ENCODE assay signal across 12 cellular contexts in the genomic region with DNA sequence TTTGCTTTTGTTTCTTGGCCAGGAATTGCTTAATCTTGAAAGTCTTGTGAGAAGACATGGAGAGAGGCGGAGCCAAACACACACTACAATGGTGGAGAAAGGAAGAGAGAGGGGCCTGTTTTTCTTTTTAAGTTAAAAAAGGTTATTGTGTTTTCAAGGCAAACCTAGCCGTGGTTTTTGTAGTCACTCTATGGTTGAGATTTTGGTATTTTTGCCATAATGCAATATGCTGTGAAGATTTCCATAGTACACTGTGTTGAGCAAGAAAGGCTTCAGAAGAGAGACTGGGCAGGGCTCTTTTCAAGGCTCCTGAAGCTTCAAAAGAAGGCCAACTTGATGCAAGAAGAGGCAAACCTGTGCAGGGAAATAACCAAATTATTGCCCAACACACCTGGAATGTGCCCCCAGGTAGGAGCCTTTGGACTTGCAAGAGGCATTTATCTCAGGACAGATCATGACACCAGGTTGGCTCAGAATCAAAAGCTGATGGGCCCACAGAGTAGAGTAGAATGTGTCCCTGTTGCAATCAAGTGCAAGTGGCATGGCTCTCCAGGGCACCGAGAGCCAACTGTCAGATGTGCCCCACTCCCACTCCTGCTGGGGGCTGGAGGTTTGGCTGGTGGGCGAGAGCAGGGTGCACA. TPM values are rescaled to one million over a fixed set of nuclear protein-coding genes. Genes with fewer than 3 reads are reported as not detected.
DNase-seq lines count a peak whose midpoint lies in the region; ATAC-seq and TF ChIP-seq lines count a peak whose summit lies in the region.
"Had no signal": no experiment of that assay in that cellular context is flagged by ENCODE, and none has a peak within 500 bp of the region (broad histone marks: within the 10 kb centered on the region; RNA-seq: fewer than 3 reads in every experiment).

No MANE protein-coding gene starts in this region.

- H2BK120ac ChIP-seq in mesenchymal stem cell (ENCODE audit: low read depth, low read length), result no peak overlapping the region

- H3K36me3 Mint-ChIP-seq in activated naive CD4-positive, alpha-beta T cell treated with anti-CD3 and anti-CD28 coated beads, Interleukin-2, amount 50 U/mL, for 72 hours, result no peaks in the 10 kb centered on the region
- H3K36me3 Mint-ChIP-seq: activated naive CD4-positive, alpha-beta T cell treated with anti-CD3 and anti-CD28 coated beads, Interleukin-2, amount 50 U/mL, for 24 hours had no signal

- no peak for TF ChIP-seq EP300 in suprapubic skin (IDR thresholded peaks at IDR 0.05)

- H3K23ac ChIP-seq in mesenchymal stem cell (ENCODE audit: low read length in 2 of 2), result no peak overlapping the region

- H2BK5ac ChIP-seq in mesenchymal stem cell (ENCODE audit: low read depth, low read length, poor library complexity, severe bottlenecking), result no peak overlapping the region

- no peak overlapping the region for H2BK12ac ChIP-seq in mesenchymal stem cell (ENCODE audit: low read length in 2 of 2)

- H2AFZ ChIP-seq in mesenchymal stem cell (ENCODE audit: low read depth, low read length), result no peak overlapping the region

- H3K4ac ChIP-seq in mesenchymal stem cell (ENCODE audit: low read depth in 1 of 2, low read length in 2 of 2), result no peak overlapping the region

- no peak overlapping the region for H3K18ac ChIP-seq in mesenchymal stem cell (ENCODE audit: low read depth in 1 of 2, low read length in 2 of 2)

- TF ChIP-seq CTCF in cardiac fibroblast (IDR thresholded peaks at IDR 0.05; ENCODE audit: low read depth, low read length) (no peak), suprapubic skin (IDR thresholded peaks at IDR 0.05) (no peak)

- H3K4me3 ChIP-seq in cardiac fibroblast (replicated peaks in 1 of 2; ENCODE audit: low read depth in 2 of 2, low read length in 2 of 2), result no peak overlapping the region
- H3K4me3 ChIP-seq in mesenchymal stem cell (ENCODE audit: insufficient read depth in 1 of 2, low read depth in 1 of 2, low read length in 2 of 2), result no peak overlapping the region
- no peak overlapping the region for H3K4me3 ChIP-seq in suprapubic skin

- H3K9me3 ChIP-seq in mesenchymal stem cell (ENCODE audit: control insufficient read depth, low read length) (peaks cover 7% of the 10 kb centered on the region), suprapubic skin (no peaks in the 10 kb centered on the region)

- no peak for ATAC-seq in activated naive CD4-positive, alpha-beta T cell treated with anti-CD3 and anti-CD28 coated beads, Interleukin-2, amount 50 U/mL, for 72 hours

- H3K27ac ChIP-seq in mesenchymal stem cell (ENCODE audit: low read length, poor library complexity, severe bottlenecking) (peak overlapping the region; percentile 80), suprapubic skin (peak overlapping the region; percentile 75)

- no peak overlapping the region for H2BK15ac ChIP-seq in mesenchymal stem cell (ENCODE audit: low read depth, poor library complexity, severe bottlenecking)

- peaks cover 37 to 40% of the 10 kb centered on the region in 2 experiments for H3K36me3 ChIP-seq in mesenchymal stem cell (ENCODE audit: control insufficient read depth in 1 of 2, insufficient read depth in 2 of 2, low read depth in 1 of 2, low read length in 2 of 2)
- peaks cover 27% of the 10 kb centered on the region for H3K36me3 ChIP-seq in suprapubic skin

- WGBS in mesenchymal stem cell, result 73% methylated on average over 4 of the region's 4 CpGs
- WGBS in suprapubic skin, result 48% methylated on average over 2 of the region's 4 CpGs

- H4K8ac ChIP-seq in mesenchymal stem cell (ENCODE audit: low read length), result no peak overlapping the region

- no peak overlapping the region for H3K27ac Mint-ChIP-seq in activated naive CD4-positive, alpha-beta T cell treated with anti-CD3 and anti-CD28 coated beads, Interleukin-2, amount 50 U/mL, for 72 hours
- H3K27ac Mint-ChIP-seq: activated naive CD4-positive, alpha-beta T cell treated with anti-CD3 and anti-CD28 coated beads, Interleukin-2, amount 50 U/mL, for 24 hours; CD4-positive, alpha-beta T cell had no signal

- peak; percentile 55 for DNase-seq in LoVo (ENCODE audit: low spot score)
- DNase-seq in cardiac fibroblast (ENCODE audit: low read depth in 2 of 2), result peak; percentile 47 to 49
- no peak for DNase-seq in mesenchymal stem cell
- no peak for DNase-seq in suprapubic skin (ENCODE audit: low spot score in 2 of 2)
- no peak for DNase-seq in erythroblast (lab: John Stamatoyannopoulos, UW)
- DNase-seq in central memory CD4-positive, alpha-beta T cell, result no peak
- no peak for DNase-seq in DMS114 treated with DMSO at 0.1 percent for 48 hours (lab: John Stamatoyannopoulos, UW; ENCODE audit: unreplicated experiment)
- no peak for DNase-seq in activated naive CD4-positive, alpha-beta T cell treated with anti-CD3 and anti-CD28 coated beads, Interleukin-2, amount 50 U/mL, for 72 hours (ENCODE audit: low spot score in 2 of 2)
- DNase-seq: CD4-positive, alpha-beta T cell; OCI-M1; substantia nigra had no signal

- peak overlapping the region; percentile 33 for H3K9ac ChIP-seq in mesenchymal stem cell (ENCODE audit: low read length)

- TF ChIP-seq POLR2A in suprapubic skin (IDR thresholded peaks at IDR 0.05) (no peak), erythroblast (IDR thresholded peaks at IDR 0.05; ENCODE audit: low read length) (no peak)

- H3K9me3 Mint-ChIP-seq in activated naive CD4-positive, alpha-beta T cell treated with anti-CD3 and anti-CD28 coated beads, Interleukin-2, amount 50 U/mL, for 72 hours, result no peaks in the 10 kb centered on the region
- H3K9me3 Mint-ChIP-seq: activated naive CD4-positive, alpha-beta T cell treated with anti-CD3 and anti-CD28 coated beads, Interleukin-2, amount 50 U/mL, for 24 hours had no signal

- H3K4me1 ChIP-seq in mesenchymal stem cell (ENCODE audit: control insufficient read depth, insufficient read depth, low read depth, low read length), result peaks cover 44% of the 10 kb centered on the region
- peaks cover 90% of the 10 kb centered on the region for H3K4me1 ChIP-seq in suprapubic skin

- H3K27me3 ChIP-seq in mesenchymal stem cell (ENCODE audit: control insufficient read depth in 1 of 2, insufficient read depth in 1 of 2, low read length in 2 of 2) (no peaks in the 10 kb centered on the region), suprapubic skin (no peaks in the 10 kb centered on the region)

- no peak overlapping the region for H3K4me2 ChIP-seq in mesenchymal stem cell (ENCODE audit: low read length, poor library complexity, severe bottlenecking)

- no peak overlapping the region for H3K14ac ChIP-seq in mesenchymal stem cell (ENCODE audit: low read length in 2 of 2)

- peak overlapping the region; percentile 7 for H2AK5ac ChIP-seq in mesenchymal stem cell (ENCODE audit: low read length, severe bottlenecking)

- H4K91ac ChIP-seq in mesenchymal stem cell (ENCODE audit: low read length), result no peak overlapping the region

- H3K79me1 ChIP-seq in mesenchymal stem cell (replicated peaks; ENCODE audit: low read length, poor library complexity, severe bottlenecking), result peaks cover 2% of the 10 kb centered on the region

RNA-seq across cellular contexts. Expression of a gene that starts 22.1 kb away (rescaled TPM):
- polyA plus RNA-seq in mesenchymal stem cell (2013, experiment 1 of 2), result 16.1 TPM
- polyA plus RNA-seq in mesenchymal stem cell (2013, experiment 2 of 2), result 15.4 TPM
- total RNA-seq in suprapubic skin, result 100 to 1,000 TPM in 2 of 4 donors, 10 to 100 TPM in 2; 80.4 to 118 (median 95.8) TPM
- under 1 TPM in 1 of 2 donors, not detected in 1; 0.64 TPM for total RNA-seq in activated naive CD4-positive, alpha-beta T cell treated with anti-CD3 and anti-CD28 coated beads, Interleukin-2, amount 50 U/mL, for 72 hours
- total RNA-seq: CD4-positive, alpha-beta T cell had no signal

Comparison
In these comparisons a context has a peak if more than half of its experiments do, and no peak if none do; other contexts are left out.
1. DNase-seq: peak in LoVo (single experiment) and cardiac fibroblast (2 of 2); none in mesenchymal stem cell (single experiment), suprapubic skin (0 of 2), erythroblast (0 of 2), central memory CD4-positive, alpha-beta T cell (single experiment), DMS114 treated with DMSO at 0.1 percent for 48 hours (single experiment) and activated naive CD4-positive, alpha-beta T cell treated with anti-CD3 and anti-CD28 coated beads, Interleukin-2, amount 50 U/mL, for 72 hours (0 of 2).
2. RNA of a gene that starts 22.1 kb away (total RNA-seq): 80.4 to 118 TPM in suprapubic skin; 0.64 TPM in activated naive CD4-positive, alpha-beta T cell treated with anti-CD3 and anti-CD28 coated beads, Interleukin-2, amount 50 U/mL, for 72 hours; every median in the first group is over 10 times any median in the second.